Comparison of ENCODE assay signal across 14 cellular contexts in genomic region chr10:82866424-82867020, GRCh38.
DNase-seq lines count a peak whose midpoint lies in the region; TF ChIP-seq lines count a peak whose summit lies in the region.
"Had no signal": no experiment of that assay in that cellular context is flagged by ENCODE, and none has a peak within 500 bp of the region (broad histone marks: within the 10 kb centered on the region; RNA-seq: fewer than 3 reads in every experiment).

No MANE protein-coding gene starts in this region.

- H3K36me3 Mint-ChIP-seq in mesothelial cell of epicardium = no peaks in the 10 kb centered on the region

- no peaks in the 10 kb centered on the region for H3K4me1 Mint-ChIP-seq in mesothelial cell of epicardium
- H3K4me1 Mint-ChIP-seq: B cell had no signal

- POLR2A ChIA-PET in HEK293T (lab: Yijun Ruan, JAX) = no interaction called here

- peak; percentile 77 for DNase-seq in EL
- DNase-seq in NB4 (ENCODE audit: low read depth) = peak; percentile 84
- peak; percentile 30 for DNase-seq in T1000 (lab: John Stamatoyannopoulos, UW)
- DNase-seq in glomerular visceral epithelial cell (ENCODE audit: extremely low spot score) = peak; percentile 49
- no peak for DNase-seq in germinal center (ENCODE audit: low spot score)
- DNase-seq in ureter (ENCODE audit: low spot score) = no peak
- DNase-seq in mesothelial cell of epicardium (ENCODE audit: low spot score in 2 of 2, unreplicated experiment in 2 of 2) = no peak
- DNase-seq in HEK293T (ENCODE audit: extremely low spot score) = no peak
- DNase-seq: activated naive CD4-positive, alpha-beta T cell treated with anti-CD3 and anti-CD28 coated beads for 36 hours; central memory CD4-positive, alpha-beta T cell; left cardiac atrium; NCI-H510A treated with DMSO at 0.1 percent for 48 hours had no signal

- no peak overlapping the region for H3K27ac Mint-ChIP-seq in mesothelial cell of epicardium
- H3K27ac Mint-ChIP-seq: activated naive CD4-positive, alpha-beta T cell treated with anti-CD3 and anti-CD28 coated beads for 36 hours; B cell had no signal

- TF ChIP-seq POLR2A in NB4 (IDR thresholded peaks at IDR 0.05; ENCODE audit: extremely low read depth, insufficient read length) = no peak

- TF ChIP-seq CTCF in NB4 (IDR thresholded peaks at IDR 0.05; ENCODE audit: low read depth, low read length) (no peak), mesothelial cell of epicardium (IDR thresholded peaks at IDR 0.05; ENCODE audit: unreplicated experiment) (no peak)

- no peak overlapping the region for H3K4me3 ChIP-seq in NB4 (ENCODE audit: low read depth, low read length)
- H3K4me3 ChIP-seq: thoracic aorta had no signal

- peaks cover 4% of the 10 kb centered on the region for H3K27me3 Mint-ChIP-seq in mesothelial cell of epicardium (ENCODE audit: low read depth)
- H3K27me3 Mint-ChIP-seq: B cell had no signal

- H3K4me3 Mint-ChIP-seq in mesothelial cell of epicardium = no peak overlapping the region
- H3K4me3 Mint-ChIP-seq: activated naive CD4-positive, alpha-beta T cell treated with anti-CD3 and anti-CD28 coated beads for 36 hours; B cell had no signal

- H3K9me3 Mint-ChIP-seq in mesothelial cell of epicardium = no peaks in the 10 kb centered on the region

- CTCF ChIA-PET in HEK293T (lab: Yijun Ruan, JAX) = no interaction called here

TF ChIP-seq in HEK293T, 16 proteins besides CTCF, POLR2A, EP300 and RAD21:
- no peak for TF ChIP-seq HDGF (IDR thresholded peaks at IDR 0.05; ENCODE audit: borderline replicate concordance)
- TF ChIP-seq, protein P1, sequence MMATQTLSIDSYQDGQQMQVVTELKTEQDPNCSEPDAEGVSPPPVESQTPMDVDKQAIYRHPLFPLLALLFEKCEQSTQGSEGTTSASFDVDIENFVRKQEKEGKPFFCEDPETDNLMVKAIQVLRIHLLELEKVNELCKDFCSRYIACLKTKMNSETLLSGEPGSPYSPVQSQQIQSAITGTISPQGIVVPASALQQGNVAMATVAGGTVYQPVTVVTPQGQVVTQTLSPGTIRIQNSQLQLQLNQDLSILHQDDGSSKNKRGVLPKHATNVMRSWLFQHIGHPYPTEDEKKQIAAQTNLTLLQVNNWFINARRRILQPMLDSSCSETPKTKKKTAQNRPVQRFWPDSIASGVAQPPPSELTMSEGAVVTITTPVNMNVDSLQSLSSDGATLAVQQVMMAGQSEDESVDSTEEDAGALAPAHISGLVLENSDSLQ (IDR thresholded peaks at IDR 0.05) = no peak
- TF ChIP-seq ZNF384 (IDR thresholded peaks at IDR 0.05) = no peak
- no peak for TF ChIP-seq CTBP1 (IDR thresholded peaks at IDR 0.05; ENCODE audit: borderline replicate concordance)
- TF ChIP-seq SP1 (IDR thresholded peaks at IDR 0.05) = no peak
- no peak for TF ChIP-seq L3MBTL2 (conservative IDR thresholded peaks at IDR 0.05)
- TF ChIP-seq FOXK2 (IDR thresholded peaks at IDR 0.05) = no peak
- no peak for TF ChIP-seq FOXA1 (IDR thresholded peaks at IDR 0.05)
- TF ChIP-seq TARDBP (IDR thresholded peaks at IDR 0.05) = no peak
- no peak for TF ChIP-seq LEF1 (IDR thresholded peaks at IDR 0.05; ENCODE audit: borderline replicate concordance)
- TF ChIP-seq NFRKB (IDR thresholded peaks at IDR 0.05) = no peak
- no peak for TF ChIP-seq FOXM1 (IDR thresholded peaks at IDR 0.05; ENCODE audit: borderline replicate concordance)
- no peak for TF ChIP-seq ELF4 (IDR thresholded peaks at IDR 0.05)
- no peak for TF ChIP-seq BHLHE40 (IDR thresholded peaks at IDR 0.05; ENCODE audit: borderline replicate concordance)
- no peak for TF ChIP-seq ARNT (IDR thresholded peaks at IDR 0.05)
- no peak for TF ChIP-seq SUZ12 (IDR thresholded peaks at IDR 0.05)

Comparison
In these comparisons a context has a peak if more than half of its experiments do, and no peak if none do; other contexts are left out.
1. DNase-seq: peak in EL (single experiment), NB4 (single experiment), T1000 (single experiment) and glomerular visceral epithelial cell (single experiment); none in germinal center (single experiment), ureter (single experiment), mesothelial cell of epicardium (0 of 2) and HEK293T (single experiment).